Comparison of ENCODE assay signal across 1 cellular context in the genomic region with DNA sequence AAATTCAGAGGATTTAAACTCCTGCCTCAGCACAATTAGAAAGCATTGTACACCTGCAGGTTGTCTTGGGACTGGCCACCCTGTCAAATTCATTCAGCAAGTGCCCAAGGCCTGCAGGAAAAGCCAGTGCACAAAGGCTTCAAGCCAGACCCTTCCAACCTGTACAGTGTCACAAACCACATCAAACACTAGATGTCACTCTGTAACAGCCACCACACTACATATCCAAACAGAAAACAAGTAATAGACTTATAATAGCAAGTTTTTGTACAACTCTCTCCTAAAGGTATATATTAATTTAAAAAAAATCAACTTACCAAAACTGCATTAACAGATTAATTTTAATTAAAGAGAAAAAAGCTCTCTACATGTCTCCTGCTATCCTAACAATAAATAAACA.
TF ChIP-seq lines count a peak whose summit lies in the region.

No MANE protein-coding gene starts in this region.

TF ChIP-seq in H1, 55 proteins besides CTCF, POLR2A, EP300 and RAD21 (continued from another document):
- TF ChIP-seq CBX8 (IDR thresholded peaks at IDR 0.05; ENCODE audit: borderline replicate concordance, low read depth, low read length) (no peak), EZH2 (IDR thresholded peaks at IDR 0.05; ENCODE audit: low read depth, low read length, severe bottlenecking) (no peak), KDM4A (IDR thresholded peaks at IDR 0.05; ENCODE audit: low read depth, low read length, severe bottlenecking) (no peak), SIRT6 (IDR thresholded peaks at IDR 0.05; ENCODE audit: low read length) (no peak), PHF8 (conservative IDR thresholded peaks at IDR 0.05; ENCODE audit: low read depth, low read length) (no peak), E2F6 (IDR thresholded peaks at IDR 0.05) (no peak), ASH2L (IDR thresholded peaks at IDR 0.05; ENCODE audit: low read length) (no peak), TBP (IDR thresholded peaks at IDR 0.05; ENCODE audit: low read depth, low read length) (no peak), JUND (IDR thresholded peaks at IDR 0.05; ENCODE audit: low read length) (no peak), TCF12 (IDR thresholded peaks at IDR 0.05; ENCODE audit: low read depth, low read length) (no peak), CREB1 (IDR thresholded peaks at IDR 0.05) (no peak), SAP30 (IDR thresholded peaks at IDR 0.05; ENCODE audit: insufficient read depth, insufficient replicate concordance, low read length) (no peak), HDAC6 (IDR thresholded peaks at IDR 0.05; ENCODE audit: low read depth, low read length) (no peak), MAFK (IDR thresholded peaks at IDR 0.05; ENCODE audit: low read depth, low read length) (no peak)
TF ChIP-seq in H1: peak in this region for 0.
